In the genomic region with DNA sequence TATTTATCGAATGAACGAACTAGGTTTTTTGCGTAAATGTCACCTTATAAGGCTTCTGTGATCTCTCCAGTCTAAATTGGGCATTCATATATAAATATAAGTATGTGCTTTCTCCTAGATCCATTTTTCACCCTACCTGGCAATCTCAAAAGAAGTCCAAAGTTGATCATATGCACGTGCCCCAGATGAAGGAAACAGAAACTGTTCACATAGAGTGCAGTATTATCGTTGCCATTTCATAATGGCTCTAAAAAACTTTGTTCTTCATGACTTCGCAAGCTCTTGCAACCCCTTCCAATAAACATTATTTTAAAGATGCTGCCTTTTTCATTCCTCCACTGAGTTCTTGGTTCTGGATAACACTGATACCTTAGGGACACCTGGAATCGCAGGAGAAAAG, we compare ENCODE assay signal across 8 cellular contexts. TPM values are rescaled to one million over a fixed set of nuclear protein-coding genes. Genes with fewer than 3 reads are reported as not detected.
DNase-seq lines count a peak whose midpoint lies in the region; ATAC-seq and TF ChIP-seq lines count a peak whose summit lies in the region.

No MANE protein-coding gene starts in this region.

- intact Hi-C loops in mucosa of descending colon (cut with DNase I, micrococcal nuclease): no loop called here

- H3K4me1 ChIP-seq in mucosa of descending colon (ENCODE audit: low read depth): peaks cover 9% of the 10 kb centered on the region

- H3K4me3 ChIP-seq in mucosa of descending colon: peak overlapping the region; percentile 83

- H3K9me3 Mint-ChIP-seq in stimulated activated naive CD8-positive, alpha-beta T cell treated with anti-CD3 and anti-CD28 coated beads, Interleukin-15, Interleukin-2, amounts not matched to agents 100 ng/mL and 50 ng/mL, for 24 hours: no peaks in the 10 kb centered on the region
- no peaks in the 10 kb centered on the region for H3K9me3 Mint-ChIP-seq in chondrocyte (ENCODE audit: low read depth)

- DNase-seq in stimulated activated naive CD8-positive, alpha-beta T cell treated with anti-CD3 and anti-CD28 coated beads, Interleukin-15, Interleukin-2, amounts not matched to agents 100 U/mL and 50 U/mL, for 24 hours: no peak
- no peak for DNase-seq in chondrocyte (ENCODE audit: low spot score)
- DNase-seq in mucosa of descending colon: peak in 1 of 3 donors; percentile 5
- DNase-seq in NCI-H1417 (lab: John Stamatoyannopoulos, UW): no peak
- DNase-seq in putamen (ENCODE audit: low spot score): no peak
- DNase-seq in NCI-H1092 (lab: John Stamatoyannopoulos, UW): no peak

- TF ChIP-seq CTCF in chondrocyte (IDR thresholded peaks at IDR 0.05) (no peak), mucosa of descending colon (IDR thresholded peaks at IDR 0.05) (no peak)

- H3K36me3 Mint-ChIP-seq in stimulated activated naive CD8-positive, alpha-beta T cell treated with anti-CD3 and anti-CD28 coated beads, Interleukin-15, Interleukin-2, amounts not matched to agents 100 ng/mL and 50 ng/mL, for 24 hours (ENCODE audit: low read depth): peaks cover 18% of the 10 kb centered on the region
- H3K36me3 Mint-ChIP-seq in chondrocyte (ENCODE audit: low read depth): no peaks in the 10 kb centered on the region

- ATAC-seq in stimulated activated naive CD8-positive, alpha-beta T cell treated with anti-CD3 and anti-CD28 coated beads, Interleukin-15, Interleukin-2, amounts not matched to agents 100 U/mL and 50 U/mL, for 24 hours: no peak
- ATAC-seq in mucosa of descending colon (peak; percentile 24), GM19324 (IDR thresholded peaks at IDR 0.05; ENCODE audit: low FRiP score, unreplicated experiment) (no peak)

- peak overlapping the region; percentile 98 for H3K4me3 Mint-ChIP-seq in stimulated activated naive CD8-positive, alpha-beta T cell treated with anti-CD3 and anti-CD28 coated beads, Interleukin-15, Interleukin-2, amounts not matched to agents 100 ng/mL and 50 ng/mL, for 24 hours
- peak overlapping the region; percentile 96 for H3K4me3 Mint-ChIP-seq in chondrocyte (ENCODE audit: unreplicated experiment)

- no peaks in the 10 kb centered on the region for H3K36me3 ChIP-seq in mucosa of descending colon (ENCODE audit: low read depth)

- H3K27me3 Mint-ChIP-seq in stimulated activated naive CD8-positive, alpha-beta T cell treated with anti-CD3 and anti-CD28 coated beads, Interleukin-15, Interleukin-2, amounts not matched to agents 100 ng/mL and 50 ng/mL, for 24 hours: no peaks in the 10 kb centered on the region
- no peaks in the 10 kb centered on the region for H3K27me3 Mint-ChIP-seq in chondrocyte (ENCODE audit: low read depth)

- no peaks in the 10 kb centered on the region for H3K9me3 ChIP-seq in mucosa of descending colon

- H3K4me1 Mint-ChIP-seq in stimulated activated naive CD8-positive, alpha-beta T cell treated with anti-CD3 and anti-CD28 coated beads, Interleukin-15, Interleukin-2, amounts not matched to agents 100 ng/mL and 50 ng/mL, for 24 hours (ENCODE audit: low read depth): peaks cover 32% of the 10 kb centered on the region
- H3K4me1 Mint-ChIP-seq in chondrocyte (ENCODE audit: low read depth): peaks cover 30% of the 10 kb centered on the region

- H3K27ac Mint-ChIP-seq in stimulated activated naive CD8-positive, alpha-beta T cell treated with anti-CD3 and anti-CD28 coated beads, Interleukin-15, Interleukin-2, amounts not matched to agents 100 ng/mL and 50 ng/mL, for 24 hours: peak overlapping the region; percentile 95
- peak overlapping the region; percentile 99 for H3K27ac Mint-ChIP-seq in chondrocyte (ENCODE audit: unreplicated experiment)

RNA-seq across cellular contexts. Expression of gene INTS12, which starts 0.7 kb away (rescaled TPM):
- total RNA-seq in chondrocyte: 19.8 to 20.8 TPM (median 19.8 TPM) in 3 replicates
- total RNA-seq in mucosa of descending colon: 10 to 100 TPM; 15.9 to 18.7 (median 17.1) TPM

RNA-seq across cellular contexts. Expression of gene GSTCD, which starts 0.8 kb away (rescaled TPM):
- total RNA-seq in chondrocyte (5.9 to 13.5 TPM (median 7.4 TPM) in 3 replicates), mucosa of descending colon (10 to 100 TPM in 2 of 3 donors, 1 to 10 TPM in 1; 6.7 to 11.6 (median 10.1) TPM)
